In genomic region chr2:43944915-43945314, GRCh38 we compare ENCODE assay signal across 24 cellular contexts. TPM values are rescaled to one million over a fixed set of nuclear protein-coding genes. Genes with fewer than 3 reads are reported as not detected.
A peak's percentile ranks its signal among the peaks of the same experiment; 100 is the strongest.
DNase-seq lines count a peak whose midpoint lies in the region; ATAC-seq and TF ChIP-seq lines count a peak whose summit lies in the region.
"Had no signal": no experiment of that assay in that cellular context is flagged by ENCODE, and none has a peak within 500 bp of the region (broad histone marks: within the 10 kb centered on the region; RNA-seq: fewer than 3 reads in every experiment).

No MANE protein-coding gene starts in this region.

- H3F3A ChIP-seq in GM23338 (replicated peaks; ENCODE audit: low read depth), result no peaks in the 10 kb centered on the region

- in situ Hi-C loops in Panc1 (cut with HindIII; ENCODE audit: low pct_unique_long_range_greater_than_20kb, low sequenced_read_pairs), result no loop called here

- no TSS peak for BruUV-seq in Panc1 (replicated peaks; lab: Mats Ljungman, UMichigan)

- peaks cover 63% of the 10 kb centered on the region for H3K4me1 Mint-ChIP-seq in GM23338
- H3K4me1 Mint-ChIP-seq: nephron progenitor cell had no signal

- no peak overlapping the region for H2AFZ ChIP-seq in GM23338

- POLR2A ChIA-PET in Panc1 (lab: Charles Lee), result interaction anchor here (0.7 kb wide), 2 partner anchors 289 to 361 kb away, joined by 4 to 5 read pairs; no protein-coding TSS in a partner anchor

- intact Hi-C loops in Panc1 (cut with micrococcal nuclease; ENCODE audit: unreplicated experiment), result no loop called here

- H3K4me1 ChIP-seq in GM23338 (ENCODE audit: insufficient read depth) (peaks cover 43% of the 10 kb centered on the region), HUES64 (ENCODE audit: insufficient read depth, low read length) (peaks cover 34% of the 10 kb centered on the region), Panc1 (ENCODE audit: control insufficient read depth, insufficient read depth, low read length) (peaks cover 63% of the 10 kb centered on the region), iPS-20b (ENCODE audit: insufficient read depth, low read length) (peaks cover 35% of the 10 kb centered on the region)
- H3K4me1 ChIP-seq: body of pancreas, lower lobe of right lung, tibial artery had no signal

- H3K36me3 Mint-ChIP-seq in GM23338 (ENCODE audit: low read depth), result peaks cover 79% of the 10 kb centered on the region

- H3K9me2 ChIP-seq in GM23338 (ENCODE audit: insufficient read depth), result no peaks in the 10 kb centered on the region

- no peaks in the 10 kb centered on the region for H3K27me3 Mint-ChIP-seq in GM23338 (ENCODE audit: insufficient read depth, low read depth, poor library complexity)
- H3K27me3 Mint-ChIP-seq: activated T-cell treated with anti-CD3 and anti-CD28 coated beads, Interleukin-2, amount 50 U/mL, for 24 hours; effector memory CD8-positive, alpha-beta T cell had no signal

- TF ChIP-seq CTCF in GM23338 (conservative IDR thresholded peaks at IDR 0.05; ENCODE audit: low read depth in 2 of 2) (no peak), Panc1 (IDR thresholded peaks at IDR 0.05) (no peak)

- H3K36me3 ChIP-seq in GM23338 (ENCODE audit: insufficient read depth), result peaks cover 42% of the 10 kb centered on the region
- H3K36me3 ChIP-seq in HUES64 (ENCODE audit: insufficient read depth, low read length), result peaks cover 100% of the 10 kb centered on the region
- peaks cover 83% of the 10 kb centered on the region for H3K36me3 ChIP-seq in Panc1 (ENCODE audit: control insufficient read depth, insufficient read depth, low read length)
- peaks cover 100% of the 10 kb centered on the region for H3K36me3 ChIP-seq in iPS-20b (ENCODE audit: insufficient read depth, low read depth, low read length)

- H3K27ac Mint-ChIP-seq in GM23338, result peak overlapping the region; percentile 97
- H3K27ac Mint-ChIP-seq: activated T-cell treated with anti-CD3 and anti-CD28 coated beads, Interleukin-2, amount 50 U/mL, for 24 hours; effector memory CD8-positive, alpha-beta T cell; nephron progenitor cell had no signal

- H3K79me2 ChIP-seq in GM23338 (replicated peaks; ENCODE audit: insufficient read depth), result peaks cover 47% of the 10 kb centered on the region

- peak overlapping the region; percentile 59 for H3K4me3 Mint-ChIP-seq in GM23338
- H3K4me3 Mint-ChIP-seq: activated T-cell treated with anti-CD3 and anti-CD28 coated beads, Interleukin-2, amount 50 U/mL, for 24 hours; effector memory CD8-positive, alpha-beta T cell; nephron progenitor cell had no signal

- DNase-seq in GM23338 (ENCODE audit: low spot score) (no peak), Panc1 (ENCODE audit: low read depth, low spot score) (no peak), NOMO-1 treated with dmso at 0.1 percent for 144 hours (lab: John Stamatoyannopoulos, UW; ENCODE audit: unreplicated experiment) (no peak)
- no peak for DNase-seq in stimulated activated CD4-positive, alpha-beta T cell treated with anti-CD3 and anti-CD28 coated beads, Interleukin-2, amount 100 ng/mL, for 24 hours
- DNase-seq: activated T-cell treated with anti-CD3 and anti-CD28 coated beads, Interleukin-2, amount 50 U/mL, for 24 hours; body of pancreas; effector memory CD8-positive, alpha-beta T cell; foreskin melanocyte; hypothalamus; kidney; lower lobe of right lung; mucosa of descending colon; NCI-H446 treated with DMSO at 0.1 percent for 48 hours; nephron progenitor cell; pancreas; RPMI8226; stimulated activated naive CD8-positive, alpha-beta T cell treated with anti-CD3 and anti-CD28 coated beads, Interleukin-15, Interleukin-2, amounts not matched to agents 100 U/mL and 50 U/mL, for 24 hours; tibial artery had no signal

- H3K4me2 ChIP-seq in GM23338, result peak overlapping the region; percentile 36
- H3K4me2 ChIP-seq: KMS-11 had no signal

- peak; percentile 29; the same call in 1 of the 3 replicates for ATAC-seq in GM23338
- ATAC-seq in Panc1, result peak; percentile 61
- no peak for ATAC-seq in HG02588 (IDR thresholded peaks at IDR 0.05; ENCODE audit: unreplicated experiment)
- ATAC-seq: body of pancreas; effector memory CD8-positive, alpha-beta T cell; lower lobe of right lung; mucosa of descending colon; sciatic nerve; stimulated activated naive CD8-positive, alpha-beta T cell treated with anti-CD3 and anti-CD28 coated beads, Interleukin-15, Interleukin-2, amounts not matched to agents 100 U/mL and 50 U/mL, for 24 hours had no signal

- H3K9ac ChIP-seq in HUES64 (ENCODE audit: low read depth, low read length) (no peak overlapping the region), iPS-20b (ENCODE audit: low read depth, low read length) (no peak overlapping the region)
- H3K9ac ChIP-seq: KMS-11 had no signal

- H3K4me3 ChIP-seq in GM23338, result 0 out of 2 replicates have a peak overlapping the region, but pooled peaks have one; percentile 5
- no peak overlapping the region for H3K4me3 ChIP-seq in HUES64 (ENCODE audit: low read length)
- H3K4me3 ChIP-seq in Panc1 (ENCODE audit: low read depth in 2 of 2, low read length in 2 of 2), result no peak overlapping the region
- peak overlapping the region; percentile 5; the same call in 1 of the 2 replicates for H3K4me3 ChIP-seq in iPS-20b (ENCODE audit: low read length)
- H3K4me3 ChIP-seq: body of pancreas, esophagus muscularis mucosa, lower lobe of right lung, mucosa of descending colon, pancreas, tibial artery had no signal

- H4K20me1 ChIP-seq in GM23338 (replicated peaks; ENCODE audit: insufficient read depth), result no peaks in the 10 kb centered on the region

- no peaks in the 10 kb centered on the region for H3K9me3 Mint-ChIP-seq in GM23338
- H3K9me3 Mint-ChIP-seq: activated T-cell treated with anti-CD3 and anti-CD28 coated beads, Interleukin-2, amount 50 U/mL, for 24 hours; effector memory CD8-positive, alpha-beta T cell; nephron progenitor cell had no signal

- no peaks in the 10 kb centered on the region for H3K9me3 ChIP-seq in HUES64 (ENCODE audit: insufficient read depth, low read depth, low read length)
- H3K9me3 ChIP-seq in Panc1 (ENCODE audit: control insufficient read depth, insufficient read depth, low read depth, low read length), result no peaks in the 10 kb centered on the region
- no peaks in the 10 kb centered on the region for H3K9me3 ChIP-seq in iPS-20b (ENCODE audit: insufficient read depth, low read depth, low read length)
- H3K9me3 ChIP-seq: body of pancreas, esophagus muscularis mucosa, lower lobe of right lung, mucosa of descending colon, pancreas, tibial artery had no signal

- WGBS in HUES64, result 83% methylated on average over 2 of the region's 3 CpGs

- CTCF ChIA-PET in Panc1 (lab: Charles Lee), result interaction anchor here (1.3 kb wide), 1 partner anchor 340 kb away, joined by 3 read pairs; no protein-coding TSS in a partner anchor

- H3K27ac ChIP-seq in GM23338 (ENCODE audit: low read depth) (peak overlapping the region; percentile 60), HUES64 (ENCODE audit: low read depth, low read length) (peak overlapping the region; percentile 72; the same call in 1 of the 2 replicates), Panc1 (ENCODE audit: low read length) (peak overlapping the region; percentile 74), iPS-20b (ENCODE audit: low read length) (peak overlapping the region; percentile 25)
- H3K27ac ChIP-seq: body of pancreas, esophagus muscularis mucosa, KMS-11, lower lobe of right lung, pancreas, tibial artery had no signal

- H3K27me3 ChIP-seq in GM23338 (ENCODE audit: insufficient read depth) (no peaks in the 10 kb centered on the region), HUES64 (ENCODE audit: insufficient read depth, low read length) (no peaks in the 10 kb centered on the region), Panc1 (ENCODE audit: control insufficient read depth, insufficient read depth, low read length) (no peaks in the 10 kb centered on the region), iPS-20b (ENCODE audit: insufficient read depth, low read length) (no peaks in the 10 kb centered on the region)
- H3K27me3 ChIP-seq: body of pancreas, esophagus muscularis mucosa, pancreas, tibial artery had no signal

RNA-seq across cellular contexts. Expression of gene LRPPRC, which starts 50.9 kb away (rescaled TPM):
- 200 and 211 TPM in 2 replicates for total RNA-seq in GM23338 (2014; rRNA removed; shearing (Covaris generic))
- 163 and 175 TPM in 2 replicates for polyA plus RNA-seq in GM23338 (2016; fragmentation: Nextera tagmentation; extraction: Ambion mirVana)
- 130 TPM for polyA plus RNA-seq in HUES64 (2013, experiment 1 of 2)
- 125 TPM for polyA plus RNA-seq in HUES64 (2013, experiment 2 of 2)
- total RNA-seq in Panc1 (2021; ENCODE audit: unreplicated experiment), result 207 TPM
- polyA plus RNA-seq in Panc1 (2012; ENCODE audit: insufficient read length), result 118 TPM

Comparison
In these comparisons a context has a peak if more than half of its experiments do, and no peak if none do; other contexts are left out.
1. H3K4me3 ChIP-seq: peak in GM23338 (single experiment) and iPS-20b (single experiment); none in HUES64 (single experiment) and Panc1 (0 of 2).
2. Peak in every context shown above with its lines, with median percentiles within 50 percentile points of each other: H3K27ac ChIP-seq.